In the genomic region with DNA sequence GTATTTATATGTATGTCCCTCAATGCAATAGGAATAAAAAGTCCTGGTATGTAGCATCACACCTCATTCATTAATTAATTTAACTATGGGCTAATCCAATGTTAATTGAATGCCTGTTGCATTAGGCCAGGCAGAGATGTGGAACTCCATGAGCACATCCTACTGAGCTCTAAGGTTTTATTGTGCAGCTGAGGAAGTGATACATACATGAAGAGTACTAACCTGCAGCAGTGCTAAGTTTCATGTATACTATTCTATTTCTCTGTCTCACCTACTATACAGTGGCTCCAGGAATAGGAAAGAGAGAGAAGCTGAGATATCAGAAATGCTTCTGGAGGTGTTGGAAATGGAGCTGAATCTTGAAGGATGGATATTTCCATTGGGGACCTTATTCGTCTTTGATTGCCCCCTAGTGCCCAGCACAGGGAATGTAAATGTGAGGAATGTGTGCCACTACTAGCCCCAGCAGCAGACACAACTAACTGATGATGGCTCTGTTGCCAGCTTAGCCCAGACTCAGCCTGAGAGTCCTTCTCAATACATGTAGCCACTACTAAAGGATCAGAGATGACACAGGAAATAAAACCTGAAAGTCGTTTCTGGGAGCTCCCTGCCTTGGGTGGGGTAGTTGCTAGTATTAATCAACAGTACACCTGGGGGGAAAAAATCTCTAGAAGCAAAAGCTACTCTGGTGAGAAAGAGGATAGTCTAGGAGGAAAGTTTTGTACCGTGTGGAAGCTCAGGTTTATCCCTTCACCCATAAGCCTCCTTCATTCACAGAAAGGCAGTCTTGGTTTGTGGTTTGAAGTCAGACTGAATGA, we compare ENCODE assay signal across 9 cellular contexts.
DNase-seq lines count a peak whose midpoint lies in the region; ATAC-seq and TF ChIP-seq lines count a peak whose summit lies in the region.
"Had no signal": no experiment of that assay in that cellular context is flagged by ENCODE, and none has a peak within 500 bp of the region (broad histone marks: within the 10 kb centered on the region; RNA-seq: fewer than 3 reads in every experiment).

No MANE protein-coding gene starts in this region.

- peak in 4 of 6 experiments; percentile 25 to 76 (median 68) for TF ChIP-seq CTCF in Peyer's patch (IDR thresholded peaks at IDR 0.05)

- no peak for TF ChIP-seq POLR2A in Peyer's patch (IDR thresholded peaks at IDR 0.05)

- no peak overlapping the region for H3K27ac ChIP-seq in Peyer's patch
- H3K27ac ChIP-seq: parathyroid adenoma had no signal

- ATAC-seq in GM18861 (IDR thresholded peaks at IDR 0.05; ENCODE audit: unreplicated experiment) (peak; percentile 80), HG03520 (IDR thresholded peaks at IDR 0.05; ENCODE audit: unreplicated experiment) (peak; percentile 72), HG03457 (IDR thresholded peaks at IDR 0.05; ENCODE audit: unreplicated experiment) (no peak)

- H3K27me3 ChIP-seq in Peyer's patch: no peaks in the 10 kb centered on the region

- no peak overlapping the region for H3K4me3 ChIP-seq in Peyer's patch

- no peaks in the 10 kb centered on the region for H3K4me1 ChIP-seq in Peyer's patch
- H3K4me1 ChIP-seq: parathyroid adenoma had no signal

- DNase-seq in COR-L47 (lab: John Stamatoyannopoulos, UW): peak; percentile 37
- DNase-seq in Peyer's patch: peak in 1 of 3 donors; percentile 73
- peak; percentile 20 for DNase-seq in epidermal melanocyte (ENCODE audit: insufficient read length, low spot score)
- DNase-seq in nucleus accumbens (lab: John Stamatoyannopoulos, UW): peak in 37 of 56 donors; percentile 1 to 74 (median 21)
- no peak for DNase-seq in cerebellum (ENCODE audit: low spot score)

- H3K9me3 ChIP-seq in Peyer's patch: no peaks in the 10 kb centered on the region

- H3K36me3 ChIP-seq in Peyer's patch: no peaks in the 10 kb centered on the region
